Comparison of ENCODE assay signal across 8 cellular contexts in genomic region chr12:45730842-45731336, GRCh38. TPM values are rescaled to one million over a fixed set of nuclear protein-coding genes. Genes with fewer than 3 reads are reported as not detected.
DNase-seq lines count a peak whose midpoint lies in the region; ATAC-seq, FAIRE-seq and TF ChIP-seq lines count a peak whose summit lies in the region.

No MANE protein-coding gene starts in this region.

- H3K27ac ChIP-seq in CD4-positive, CD25-positive, alpha-beta regulatory T cell (ENCODE audit: insufficient read depth, low read length, poor library complexity, severe bottlenecking) = peak overlapping the region; percentile 99
- H3K27ac ChIP-seq in epithelial cell of prostate = peak overlapping the region; percentile 97

- H3K4me1 ChIP-seq in CD4-positive, CD25-positive, alpha-beta regulatory T cell (ENCODE audit: control insufficient read depth, insufficient read depth, low read length, poor library complexity, severe bottlenecking) = peaks cover 46% of the 10 kb centered on the region

- no peaks in the 10 kb centered on the region for H3K27me3 ChIP-seq in CD4-positive, CD25-positive, alpha-beta regulatory T cell (ENCODE audit: control insufficient read depth, insufficient read depth, low read length)

- peak; percentile 30 to 62 (median 36) for DNase-seq in CD4-positive, CD25-positive, alpha-beta regulatory T cell
- DNase-seq in HT-29 (ENCODE audit: low spot score) (peak; percentile 73), T-helper 22 cell (ENCODE audit: low read depth) (peak; percentile 16), epithelial cell of prostate (ENCODE audit: low read depth, low spot score) (no peak), neural crest cell (ENCODE audit: low read depth, low spot score) (no peak), GM12892 (ENCODE audit: insufficient read length) (no peak)

- no peaks in the 10 kb centered on the region for H3K27me3 Mint-ChIP-seq in CD4-positive, CD25-positive, alpha-beta regulatory T cell
- H3K27me3 Mint-ChIP-seq in neural crest cell (ENCODE audit: low read depth) = no peaks in the 10 kb centered on the region

- H3K36me3 ChIP-seq in CD4-positive, CD25-positive, alpha-beta regulatory T cell (ENCODE audit: control insufficient read depth, insufficient read depth, low read length) = peaks cover 2% of the 10 kb centered on the region

- no peaks in the 10 kb centered on the region for H3K9me3 Mint-ChIP-seq in CD4-positive, CD25-positive, alpha-beta regulatory T cell
- no peaks in the 10 kb centered on the region for H3K9me3 Mint-ChIP-seq in neural crest cell

- H3K4me3 Mint-ChIP-seq in CD4-positive, CD25-positive, alpha-beta regulatory T cell = peak overlapping the region; percentile 87 to 98 (median 92)
- peak overlapping the region; percentile 89 for H3K4me3 Mint-ChIP-seq in neural crest cell

- peaks cover 6% of the 10 kb centered on the region for H3K36me3 Mint-ChIP-seq in CD4-positive, CD25-positive, alpha-beta regulatory T cell
- H3K36me3 Mint-ChIP-seq in neural crest cell (ENCODE audit: low read depth) = peaks cover 13% of the 10 kb centered on the region

- TF ChIP-seq POLR2A in GM12892 (IDR thresholded peaks at IDR 0.05; ENCODE audit: low read depth, low read length) = no peak

- no peak for TF ChIP-seq CTCF in neural crest cell (conservative IDR thresholded peaks at IDR 0.05)

- ATAC-seq in CD4-positive, CD25-positive, alpha-beta regulatory T cell (ENCODE audit: low read depth in 2 of 2) = no peak
- no peak for ATAC-seq in HG02973 (IDR thresholded peaks at IDR 0.05; ENCODE audit: unreplicated experiment)
- no peak for ATAC-seq in GM18517 (IDR thresholded peaks at IDR 0.05; ENCODE audit: unreplicated experiment)

- H3K4me3 ChIP-seq in CD4-positive, CD25-positive, alpha-beta regulatory T cell (ENCODE audit: low read depth, low read length) = peak overlapping the region; percentile 95

- H3K4me1 Mint-ChIP-seq in CD4-positive, CD25-positive, alpha-beta regulatory T cell = peaks cover 23 to 40% (median 32%) of the 10 kb centered on the region in 4 donors
- peaks cover 36% of the 10 kb centered on the region for H3K4me1 Mint-ChIP-seq in neural crest cell

- FAIRE-seq in GM12892 (lab: Jason Lieb, UNC) = no peak

- no peaks in the 10 kb centered on the region for H3K9me3 ChIP-seq in CD4-positive, CD25-positive, alpha-beta regulatory T cell (ENCODE audit: control insufficient read depth in 2 of 2, low read length in 2 of 2)

- peak overlapping the region; percentile 88 to 98 (median 93) for H3K27ac Mint-ChIP-seq in CD4-positive, CD25-positive, alpha-beta regulatory T cell
- H3K27ac Mint-ChIP-seq in neural crest cell (ENCODE audit: unreplicated experiment) = peak overlapping the region; percentile 97

RNA-seq across cellular contexts. Expression of gene ARID2, which starts 1.4 kb away (rescaled TPM):
- 73.4 TPM for total RNA-seq in CD4-positive, CD25-positive, alpha-beta regulatory T cell
- polyA plus RNA-seq in CD4-positive, CD25-positive, alpha-beta regulatory T cell = 10 to 100 TPM in 3 of 4 donors, 1 to 10 TPM in 1; 9.2 to 15.1 (median 12.2) TPM
- 10.0 and 11.1 TPM in 2 replicates for total RNA-seq in HT-29 (2014; rRNA removed; shearing (Covaris generic))
- 52.7 and 53.6 TPM in 2 replicates for total RNA-seq in neural crest cell
- 9.9 TPM for polyA plus RNA-seq in GM12892 (2012; ENCODE audit: missing spikeins)

Comparison
In these comparisons a context has a peak if more than half of its experiments do, and no peak if none do; other contexts are left out.
1. DNase-seq: peak in CD4-positive, CD25-positive, alpha-beta regulatory T cell (3 of 3), HT-29 (single experiment) and T-helper 22 cell (single experiment); none in epithelial cell of prostate (single experiment), neural crest cell (single experiment) and GM12892 (single experiment).